In genomic region chr12:76697849-76698248, GRCh38 we compare ENCODE assay signal across 1 cellular context.
TF ChIP-seq lines count a peak whose summit lies in the region.

No MANE protein-coding gene starts in this region.

TF ChIP-seq in H1, 55 proteins besides CTCF, POLR2A, EP300 and RAD21:
- TF ChIP-seq FOSL1 (IDR thresholded peaks at IDR 0.05; ENCODE audit: insufficient read depth, low read depth, low read length): no peak
- no peak for TF ChIP-seq KDM4A (IDR thresholded peaks at IDR 0.05; ENCODE audit: low read depth, low read length, severe bottlenecking)
- TF ChIP-seq HDAC2 (IDR thresholded peaks at IDR 0.05; ENCODE audit: borderline replicate concordance in 1 of 2, low read depth in 2 of 2, low read length in 2 of 2): no peak
- no peak for TF ChIP-seq SRF (IDR thresholded peaks at IDR 0.05; ENCODE audit: low read depth, low read length)
- no peak for TF ChIP-seq RXRA (IDR thresholded peaks at IDR 0.05; ENCODE audit: insufficient read depth, low read depth, low read length)
- no peak for TF ChIP-seq ATF3 (IDR thresholded peaks at IDR 0.05; ENCODE audit: insufficient read depth, low read depth, low read length)
- TF ChIP-seq ATF2 (IDR thresholded peaks at IDR 0.05; ENCODE audit: low read length): no peak
- TF ChIP-seq JUN (IDR thresholded peaks at IDR 0.05; ENCODE audit: low read depth, low read length): no peak
- TF ChIP-seq MAX (IDR thresholded peaks at IDR 0.05): no peak
- no peak for TF ChIP-seq SUZ12 (IDR thresholded peaks at IDR 0.05; ENCODE audit: low read length)
- no peak for TF ChIP-seq CBX5 (IDR thresholded peaks at IDR 0.05; ENCODE audit: low read depth, low read length)
- TF ChIP-seq USF2 (IDR thresholded peaks at IDR 0.05; ENCODE audit: low read length): no peak
- no peak for TF ChIP-seq BACH1 (IDR thresholded peaks at IDR 0.05; ENCODE audit: low read length)
- TF ChIP-seq TEAD4 (IDR thresholded peaks at IDR 0.05; ENCODE audit: low read depth, low read length): no peak
- no peak for TF ChIP-seq SIN3A (conservative IDR thresholded peaks at IDR 0.05 in 1 of 2, IDR thresholded peaks at IDR 0.05 in 1 of 2; ENCODE audit: low read depth in 1 of 2, low read length in 2 of 2)
- TF ChIP-seq ASH2L (IDR thresholded peaks at IDR 0.05; ENCODE audit: low read length): no peak
- TF ChIP-seq HDAC6 (IDR thresholded peaks at IDR 0.05; ENCODE audit: low read depth, low read length): no peak
- no peak for TF ChIP-seq TCF12 (IDR thresholded peaks at IDR 0.05; ENCODE audit: low read depth, low read length)
- TF ChIP-seq SIRT6 (IDR thresholded peaks at IDR 0.05; ENCODE audit: low read length): no peak
- no peak for TF ChIP-seq NANOG (IDR thresholded peaks at IDR 0.05; ENCODE audit: insufficient read depth, low read depth, low read length, poor library complexity, severe bottlenecking)
